ENCODE assay signal across 23 cellular contexts in the genomic region with DNA sequence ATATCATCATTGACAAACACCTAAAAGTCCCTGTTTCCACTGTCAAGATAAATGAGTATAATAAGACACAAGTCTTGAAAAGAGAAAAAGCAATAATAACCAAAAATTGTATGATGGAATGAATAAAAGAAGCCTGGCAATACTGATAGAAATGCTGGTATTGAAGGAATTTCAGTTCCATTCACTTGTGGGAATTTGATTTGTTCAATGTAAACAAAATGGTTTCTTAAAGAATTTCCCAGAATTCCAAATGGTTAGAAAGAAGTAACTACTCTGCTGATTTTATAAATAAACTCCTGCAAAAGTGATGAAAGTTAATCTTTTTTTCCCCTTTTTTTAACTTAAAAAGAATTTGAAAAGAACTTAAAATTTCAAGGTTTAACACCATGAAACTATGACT.
DNase-seq lines count a peak whose midpoint lies in the region; ATAC-seq, FAIRE-seq and TF ChIP-seq lines count a peak whose summit lies in the region.
"Had no signal": no experiment of that assay in that cellular context is flagged by ENCODE, and none has a peak within 500 bp of the region (broad histone marks: within the 10 kb centered on the region; RNA-seq: fewer than 3 reads in every experiment).

No MANE protein-coding gene starts in this region.

- no peaks in the 10 kb centered on the region for H3K4me1 Mint-ChIP-seq in activated naive CD8-positive, alpha-beta T cell treated with anti-CD3 and anti-CD28 coated beads, Interleukin-2, amount 50 U/mL, for 24 hours
- H3K4me1 Mint-ChIP-seq in activated T-cell treated with anti-CD3 and anti-CD28 coated beads, Interleukin-2, amount 50 U/mL, for 24 hours (ENCODE audit: low read depth) = no peaks in the 10 kb centered on the region

- no peaks in the 10 kb centered on the region for H4K20me1 ChIP-seq in GM12878 (ENCODE audit: control insufficient read depth, insufficient read depth)

- H3K27me3 ChIP-seq in SJSA1 (replicated peaks) (no peaks in the 10 kb centered on the region), GM12878 (replicated peaks in 1 of 2; ENCODE audit: control insufficient read depth in 2 of 2, insufficient read depth in 2 of 2, low read length in 1 of 2) (no peaks in the 10 kb centered on the region)
- H3K27me3 ChIP-seq: BE2C had no signal

- FAIRE-seq in GM12878 (lab: Jason Lieb, UNC) = peak; percentile 47
- FAIRE-seq in islet of Langerhans (lab: Jason Lieb, UNC) = peak; percentile 53
- FAIRE-seq: A204.1, D721Med, GM19239, K562 had no signal

- no peak overlapping the region for H3K9ac ChIP-seq in GM12878 (ENCODE audit: control insufficient read depth, insufficient read depth, low read length)
- H3K9ac ChIP-seq: GM23248 had no signal

- H2AFZ ChIP-seq in GM12878 (ENCODE audit: control insufficient read depth, low read depth, low read length) = no peak overlapping the region
- H2AFZ ChIP-seq: GM23248 had no signal

- H3K4me3 ChIP-seq in SJSA1 = no peak overlapping the region
- no peak overlapping the region for H3K4me3 ChIP-seq in GM12878
- H3K4me3 ChIP-seq: GM23248, HAP-1, K562 had no signal

- H3K79me2 ChIP-seq in GM12878 (ENCODE audit: control insufficient read depth, insufficient read depth, low read length) = no peaks in the 10 kb centered on the region

- POLR2A ChIA-PET in GM12878 (lab: Charles Lee) = no interaction called here

- SMC1A ChIA-PET in GM12878 (lab: Charles Lee; ENCODE audit: uncharacterized antibody, unreplicated experiment) = no interaction called here

- in situ Hi-C loops in GM12878 (cut with MboI) = no loop called here

- no peaks in the 10 kb centered on the region for H3K9me3 ChIP-seq in SJSA1 (replicated peaks)
- no peaks in the 10 kb centered on the region for H3K9me3 ChIP-seq in GM12878 (replicated peaks; ENCODE audit: control insufficient read depth, insufficient read depth, low read length)
- H3K9me3 ChIP-seq: BE2C, Caco-2, HAP-1 had no signal

- no peak for ATAC-seq in GM12878
- no peak for ATAC-seq in activated naive CD8-positive, alpha-beta T cell treated with anti-CD3 and anti-CD28 coated beads, Interleukin-2, amount 50 U/mL, for 24 hours
- ATAC-seq: K562 had no signal

- TF ChIP-seq RAD21 in GM12878 (IDR thresholded peaks at IDR 0.05; ENCODE audit: insufficient read depth, low read depth, low read length) = no peak

- CTCF ChIA-PET in GM12878 (lab: Yijun Ruan, JAX) = no interaction called here

- H3K27ac ChIP-seq in SJSA1 (peak overlapping the region; percentile 29; the same call in 1 of the 2 replicates), GM12878 (ENCODE audit: control insufficient read depth, insufficient read depth) (no peak overlapping the region)
- H3K27ac ChIP-seq: GM23248, HL-60 had no signal

- H3K36me3 Mint-ChIP-seq in activated naive CD8-positive, alpha-beta T cell treated with anti-CD3 and anti-CD28 coated beads, Interleukin-2, amount 50 U/mL, for 24 hours (ENCODE audit: low read depth) = no peaks in the 10 kb centered on the region
- H3K36me3 Mint-ChIP-seq in activated T-cell treated with anti-CD3 and anti-CD28 coated beads, Interleukin-2, amount 50 U/mL, for 24 hours (ENCODE audit: low read depth) = no peaks in the 10 kb centered on the region

- intact Hi-C loops in GM12878 (cut with micrococcal nuclease; ENCODE audit: unreplicated experiment) = no loop called here

- H3K4me2 ChIP-seq in GM12878 (ENCODE audit: control insufficient read depth, insufficient read depth) = no peak overlapping the region

- H3K4me1 ChIP-seq in SJSA1 (replicated peaks) (peaks cover 35% of the 10 kb centered on the region), GM12878 (ENCODE audit: control insufficient read depth, insufficient read depth, low read length) (no peaks in the 10 kb centered on the region)
- H3K4me1 ChIP-seq: BE2C, Caco-2, HAP-1 had no signal

- H3K4me3 Mint-ChIP-seq in activated naive CD8-positive, alpha-beta T cell treated with anti-CD3 and anti-CD28 coated beads, Interleukin-2, amount 50 U/mL, for 24 hours = no peak overlapping the region
- H3K4me3 Mint-ChIP-seq in activated T-cell treated with anti-CD3 and anti-CD28 coated beads, Interleukin-2, amount 50 U/mL, for 24 hours = no peak overlapping the region
- H3K4me3 Mint-ChIP-seq: CD4-positive, alpha-beta T cell; HFFc6 had no signal

- DNase-seq in SJSA1 (ENCODE audit: low read depth in 1 of 2, low spot score in 2 of 2) (peak in 1 of 2 experiments; percentile 52), GM12878 (ENCODE audit: low read depth, low spot score) (no peak), DMS 273 (lab: John Stamatoyannopoulos, UW; ENCODE audit: unreplicated experiment) (no peak), NOMO-1 treated with dmso at 0.1 percent for 144 hours (lab: John Stamatoyannopoulos, UW; ENCODE audit: unreplicated experiment) (no peak)
- no peak for DNase-seq in activated naive CD8-positive, alpha-beta T cell treated with anti-CD3 and anti-CD28 coated beads, Interleukin-2, amount 50 U/mL, for 24 hours
- DNase-seq in activated T-cell treated with anti-CD3 and anti-CD28 coated beads, Interleukin-2, amount 50 U/mL, for 24 hours = no peak
- DNase-seq: ACHN; BE2C; C1 segment of cervical spinal cord; Caco-2; CD4-positive, alpha-beta T cell; DMS153; DMS79; GF-D8; GM23248; HFFc6 had no signal

- H3K9me3 Mint-ChIP-seq in activated naive CD8-positive, alpha-beta T cell treated with anti-CD3 and anti-CD28 coated beads, Interleukin-2, amount 50 U/mL, for 24 hours = no peaks in the 10 kb centered on the region
- H3K9me3 Mint-ChIP-seq in activated T-cell treated with anti-CD3 and anti-CD28 coated beads, Interleukin-2, amount 50 U/mL, for 24 hours = no peaks in the 10 kb centered on the region
- H3K9me3 Mint-ChIP-seq: CD4-positive, alpha-beta T cell had no signal

- no peaks in the 10 kb centered on the region for H3K27me3 Mint-ChIP-seq in activated naive CD8-positive, alpha-beta T cell treated with anti-CD3 and anti-CD28 coated beads, Interleukin-2, amount 50 U/mL, for 24 hours
- no peaks in the 10 kb centered on the region for H3K27me3 Mint-ChIP-seq in activated T-cell treated with anti-CD3 and anti-CD28 coated beads, Interleukin-2, amount 50 U/mL, for 24 hours
- H3K27me3 Mint-ChIP-seq: CD4-positive, alpha-beta T cell had no signal

- RAD21 ChIA-PET in GM12878 (lab: Charles Lee; ENCODE audit: unreplicated experiment) = no interaction called here

- H3K27ac Mint-ChIP-seq in activated naive CD8-positive, alpha-beta T cell treated with anti-CD3 and anti-CD28 coated beads, Interleukin-2, amount 50 U/mL, for 24 hours = no peak overlapping the region
- no peak overlapping the region for H3K27ac Mint-ChIP-seq in activated T-cell treated with anti-CD3 and anti-CD28 coated beads, Interleukin-2, amount 50 U/mL, for 24 hours
- H3K27ac Mint-ChIP-seq: CD4-positive, alpha-beta T cell; HFFc6 had no signal

- no peak for TF ChIP-seq POLR2A in GM12878 (IDR thresholded peaks at IDR 0.05; ENCODE audit: low read depth, low read length)

- H3K36me3 ChIP-seq in SJSA1 = no peaks in the 10 kb centered on the region
- H3K36me3 ChIP-seq in GM12878 (ENCODE audit: control insufficient read depth in 2 of 2, insufficient read depth in 2 of 2, low read length in 1 of 2) = no peaks in the 10 kb centered on the region
- H3K36me3 ChIP-seq: BE2C, HAP-1 had no signal

- no peak for TF ChIP-seq CTCF in GM12878 (IDR thresholded peaks at IDR 0.05 in 2 of 3, conservative IDR thresholded peaks at IDR 0.05 in 1 of 3; ENCODE audit: control insufficient read depth in 2 of 3, extremely low read depth in 1 of 3, insufficient read depth in 1 of 3, low read depth in 3 of 3, low read length in 3 of 3)

- no TSS peak for BruUV-seq in GM12878 (replicated peaks; lab: Mats Ljungman, UMichigan)

- no peak for TF ChIP-seq EP300 in GM12878 (IDR thresholded peaks at IDR 0.05; ENCODE audit: borderline replicate concordance in 1 of 2, control insufficient read depth in 1 of 2, low read depth in 2 of 2, low read length in 2 of 2)

TF ChIP-seq in GM12878, 131 proteins besides CTCF, POLR2A, EP300 and RAD21 (continues in another document):
- TF ChIP-seq HCFC1 (IDR thresholded peaks at IDR 0.05; ENCODE audit: low read length) = no peak
- TF ChIP-seq SMAD5 (IDR thresholded peaks at IDR 0.05; ENCODE audit: low read depth) = no peak
- no peak for TF ChIP-seq ZNF622 (IDR thresholded peaks at IDR 0.05)
- no peak for TF ChIP-seq NFIC (IDR thresholded peaks at IDR 0.05; ENCODE audit: low read depth, low read length)
- TF ChIP-seq TCF3 (IDR thresholded peaks at IDR 0.05; ENCODE audit: borderline replicate concordance, insufficient read depth, low read depth, low read length) = no peak
- TF ChIP-seq SMARCA5 (IDR thresholded peaks at IDR 0.05) = no peak
- TF ChIP-seq TAF1 (IDR thresholded peaks at IDR 0.05; ENCODE audit: borderline replicate concordance, low read depth, low read length) = no peak
- TF ChIP-seq NR2F1 (conservative IDR thresholded peaks at IDR 0.05) = no peak
- TF ChIP-seq HSF1 (IDR thresholded peaks at IDR 0.05; ENCODE audit: low read depth, low read length) = no peak
- no peak for TF ChIP-seq SPI1 (IDR thresholded peaks at IDR 0.05; ENCODE audit: borderline replicate concordance, insufficient read depth, low read depth, low read length)
- TF ChIP-seq MLLT1 (IDR thresholded peaks at IDR 0.05) = no peak
